12 cellular contexts compared by ENCODE assay signal in genomic region chr2:216664593-216665034, GRCh38. TPM values are rescaled to one million over a fixed set of nuclear protein-coding genes. Genes with fewer than 3 reads are reported as not detected.
DNase-seq lines count a peak whose midpoint lies in the region; ATAC-seq and TF ChIP-seq lines count a peak whose summit lies in the region.
"Had no signal": no experiment of that assay in that cellular context is flagged by ENCODE, and none has a peak within 500 bp of the region (broad histone marks: within the 10 kb centered on the region; RNA-seq: fewer than 3 reads in every experiment).

No MANE protein-coding gene starts in this region.

- no peaks in the 10 kb centered on the region for H3K9me3 ChIP-seq in upper lobe of left lung
- H3K9me3 ChIP-seq in upper lobe of right lung = no peaks in the 10 kb centered on the region
- H3K9me3 ChIP-seq: sigmoid colon, thyroid gland had no signal

- H3K4me3 Mint-ChIP-seq in chondrocyte (ENCODE audit: unreplicated experiment) = no peak overlapping the region
- H3K4me3 Mint-ChIP-seq: T-cell had no signal

- H3K27me3 ChIP-seq in upper lobe of left lung = no peaks in the 10 kb centered on the region
- H3K27me3 ChIP-seq in upper lobe of right lung = no peaks in the 10 kb centered on the region
- H3K27me3 ChIP-seq: sigmoid colon, thyroid gland had no signal

- 45 to 59% methylated on average over 6 of the region's 6 CpGs for WGBS in upper lobe of left lung, 2 donors

- no peak for TF ChIP-seq POLR2A in upper lobe of left lung (IDR thresholded peaks at IDR 0.05)

- TF ChIP-seq CTCF in chondrocyte (IDR thresholded peaks at IDR 0.05) (peak; percentile 31), retinal pigment epithelial cell (conservative IDR thresholded peaks at IDR 0.05; ENCODE audit: low read depth, low read length) (peak; percentile 31), upper lobe of left lung (IDR thresholded peaks at IDR 0.05) (no peak), upper lobe of right lung (IDR thresholded peaks at IDR 0.05) (no peak)

- peaks cover 29% of the 10 kb centered on the region for H3K4me1 Mint-ChIP-seq in chondrocyte (ENCODE audit: low read depth)
- H3K4me1 Mint-ChIP-seq: T-cell had no signal

- H3K27ac ChIP-seq in upper lobe of left lung = no peak overlapping the region
- H3K27ac ChIP-seq in upper lobe of right lung = no peak overlapping the region
- H3K27ac ChIP-seq: thyroid gland had no signal

- H3K36me3 Mint-ChIP-seq in chondrocyte (ENCODE audit: low read depth) = peaks cover 38% of the 10 kb centered on the region
- H3K36me3 Mint-ChIP-seq: T-cell had no signal

- intact Hi-C loops in upper lobe of right lung (cut with DNase I) = loop anchor here (5.0 kb wide), 1 partner anchor 147 kb away; no protein-coding TSS in a partner anchor

- TF ChIP-seq EP300 in Ishikawa (IDR thresholded peaks at IDR 0.05; ENCODE audit: borderline replicate concordance) (no peak), upper lobe of left lung (IDR thresholded peaks at IDR 0.05) (no peak)

- ATAC-seq in upper lobe of left lung (ENCODE audit: low FRiP score in 2 of 2) = no peak
- ATAC-seq in upper lobe of right lung = no peak
- ATAC-seq in HG03175 (IDR thresholded peaks at IDR 0.05; ENCODE audit: unreplicated experiment) = no peak
- ATAC-seq: T-cell had no signal

- H3K4me1 ChIP-seq in upper lobe of left lung (peaks cover 5 to 9% (median 7%) of the 10 kb centered on the region in 4 donors), upper lobe of right lung (peaks cover 6% of the 10 kb centered on the region)

- peak; percentile 23 for DNase-seq in DMS53 (lab: John Stamatoyannopoulos, UW)
- no peak for DNase-seq in DMS53 treated with DMSO at 0.1 percent for 48 hours (lab: John Stamatoyannopoulos, UW; ENCODE audit: unreplicated experiment)
- no peak for DNase-seq in chondrocyte (ENCODE audit: low spot score)
- DNase-seq in retinal pigment epithelial cell (ENCODE audit: low read depth) = no peak
- no peak for DNase-seq in upper lobe of left lung
- DNase-seq in upper lobe of right lung = no peak
- DNase-seq: activated naive CD4-positive, alpha-beta T cell treated with anti-CD3 and anti-CD28 coated beads, Interleukin-2, amount 50 U/mL, for 16 hours; sigmoid colon; T-cell had no signal

- H3K9me3 Mint-ChIP-seq in chondrocyte (ENCODE audit: low read depth) = no peaks in the 10 kb centered on the region
- H3K9me3 Mint-ChIP-seq: T-cell had no signal

- peak; percentile 25; the same call in 1 of the 2 replicates for TF ChIP-seq RAD21 in Ishikawa (IDR thresholded peaks at IDR 0.05; ENCODE audit: low read depth)

- H3K36me3 ChIP-seq in upper lobe of left lung (no peaks in the 10 kb centered on the region), upper lobe of right lung (no peaks in the 10 kb centered on the region)
- H3K36me3 ChIP-seq: sigmoid colon, thyroid gland had no signal

- H3K4me3 ChIP-seq in retinal pigment epithelial cell (ENCODE audit: low read length) = no peak overlapping the region
- H3K4me3 ChIP-seq in upper lobe of left lung = no peak overlapping the region
- no peak overlapping the region for H3K4me3 ChIP-seq in upper lobe of right lung
- H3K4me3 ChIP-seq: sigmoid colon, thyroid gland had no signal

- H3K27ac Mint-ChIP-seq in chondrocyte (ENCODE audit: unreplicated experiment) = no peak overlapping the region
- H3K27ac Mint-ChIP-seq: T-cell had no signal

- H3K27me3 Mint-ChIP-seq in chondrocyte (ENCODE audit: low read depth) = no peaks in the 10 kb centered on the region

TF ChIP-seq in Ishikawa, 13 proteins besides CTCF, POLR2A, EP300 and RAD21:
- no peak for TF ChIP-seq NFIC (IDR thresholded peaks at IDR 0.05)
- no peak for TF ChIP-seq REST (IDR thresholded peaks at IDR 0.05; ENCODE audit: low read depth)
- TF ChIP-seq TAF1 (IDR thresholded peaks at IDR 0.05; ENCODE audit: low read depth) = no peak
- no peak for TF ChIP-seq MAX (IDR thresholded peaks at IDR 0.05)
- TF ChIP-seq YY1 (IDR thresholded peaks at IDR 0.05; ENCODE audit: low read depth) = no peak
- TF ChIP-seq USF1 (IDR thresholded peaks at IDR 0.05) = no peak
- TF ChIP-seq CEBPB (IDR thresholded peaks at IDR 0.05) = no peak

RNA-seq across cellular contexts. Expression of gene IGFBP5, which starts 30.7 kb away (rescaled TPM):
- 403 to 502 TPM (median 500 TPM) in 3 replicates for total RNA-seq in chondrocyte
- total RNA-seq in upper lobe of left lung = 100 to 1,000 TPM in 3 of 6 donors, 10 to 100 TPM in 3; 41.9 to 304 (median 95.5) TPM
- 169 TPM for total RNA-seq in upper lobe of right lung

RNA-seq across cellular contexts. Expression of gene IGFBP2, which starts 31.4 kb away (rescaled TPM):
- 1,045 to 1,857 TPM (median 1,848 TPM) in 3 replicates for total RNA-seq in chondrocyte
- total RNA-seq in upper lobe of left lung = 10 to 100 TPM; 16.8 to 82.8 (median 41.9) TPM
- 46.1 TPM for total RNA-seq in upper lobe of right lung

Comparison
In these comparisons a context has a peak if more than half of its experiments do, and no peak if none do; other contexts are left out.
1. CTCF ChIP-seq: peak in chondrocyte (single experiment) and retinal pigment epithelial cell (single experiment); none in upper lobe of left lung (0 of 6) and upper lobe of right lung (single experiment).
2. RNA of gene IGFBP2, which starts 31.4 kb away (total RNA-seq): 1,045 to 1,857 TPM in chondrocyte; 46.1 TPM in upper lobe of right lung (single experiment) and 16.8 to 82.8 TPM in upper lobe of left lung; every median in the first group is over 10 times any median in the second.